Comparison of ENCODE assay signal across 23 cellular contexts in the genomic region with DNA sequence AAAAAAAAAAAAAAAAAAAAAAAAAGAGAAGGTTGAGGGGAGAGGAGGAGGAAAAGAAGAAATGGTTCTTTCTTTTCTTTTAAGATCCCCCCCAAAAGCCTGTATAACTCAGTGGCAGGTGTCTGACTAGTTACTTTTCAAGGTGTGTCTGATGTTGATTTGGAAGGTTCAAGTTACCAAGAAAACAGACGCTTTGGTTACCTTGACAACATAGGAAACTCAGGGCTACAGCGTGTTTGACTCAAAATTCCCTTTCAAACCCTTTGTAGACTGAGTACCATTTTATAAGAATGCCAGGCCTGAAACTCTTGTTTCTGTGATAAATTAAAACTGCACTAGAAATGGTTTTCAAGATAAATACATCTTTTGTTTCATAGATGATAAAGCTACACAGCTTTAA.
"Had no signal": no experiment of that assay in that cellular context is flagged by ENCODE, and none has a peak within 500 bp of the region (broad histone marks: within the 10 kb centered on the region; RNA-seq: fewer than 3 reads in every experiment).

No MANE protein-coding gene starts in this region.

- ATAC-seq: activated CD4-positive, alpha-beta T cell treated with anti-CD3 and anti-CD28 coated beads for 36 hours; activated T-cell treated with anti-CD3 and anti-CD28 coated beads, Interleukin-2, amount 50 U/mL, for 4 hours; heart left ventricle; left cardiac atrium; right lobe of liver; stimulated activated effector memory CD8-positive, alpha-beta T cell treated with anti-CD3 and anti-CD28 coated beads, Interleukin-12 subunit alpha, Interleukin-12 subunit beta, amount 100 ng/mL, for 72 hours; stimulated activated naive CD8-positive, alpha-beta T cell treated with anti-CD3 and anti-CD28 coated beads, Interleukin-15, amount 100 ng/mL, for 72 hours had no signal

- H3K36me3 ChIP-seq: heart left ventricle, right lobe of liver, tibial artery had no signal

- H3K4me3 ChIP-seq: coronary artery, heart left ventricle, mucosa of descending colon, right lobe of liver, tibial artery had no signal

- H3K9me3 ChIP-seq: heart left ventricle, mucosa of descending colon, right lobe of liver, tibial artery had no signal

- H3K27me3 ChIP-seq: heart left ventricle, right lobe of liver had no signal

- DNase-seq: activated CD4-positive, alpha-beta T cell treated with anti-CD3 and anti-CD28 coated beads for 36 hours; activated CD4-positive, alpha-beta T cell treated with anti-CD3 and anti-CD28 coated beads, Interleukin-2, amount 50 U/mL, for 4 hours; activated CD8-positive, alpha-beta memory T cell treated with anti-CD3 and anti-CD28 coated beads for 24 hours; activated CD8-positive, alpha-beta memory T cell treated with anti-CD3 and anti-CD28 coated beads, Interleukin-2, amount 50 U/mL, for 4 hours; activated naive CD4-positive, alpha-beta T cell treated with Interleukin-2 at 50 U/mL for 16 hours; activated naive CD8-positive, alpha-beta T cell treated with anti-CD3 and anti-CD28 coated beads for 36 hours; activated T-cell treated with anti-CD3 and anti-CD28 coated beads, Interleukin-2, amount 50 U/mL, for 4 hours; cerebellar nuclear complex; heart left ventricle; islet precursor cell; left cardiac atrium; mucosa of descending colon; nephron progenitor cell; small intestine; stimulated activated CD4-positive, alpha-beta T cell treated with anti-CD3 and anti-CD28 coated beads, Interleukin-2, amount 100 ng/mL, for 24 hours; stimulated activated naive CD8-positive, alpha-beta T cell treated with anti-CD3 and anti-CD28 coated beads, Interleukin-15, amount 100 ng/mL, for 72 hours; T-helper 9 cell; tibial artery had no signal

- H3K4me1 ChIP-seq: right lobe of liver, tibial artery had no signal

- H3K27ac ChIP-seq: coronary artery, epithelial cell of prostate, heart left ventricle, right lobe of liver, tibial artery had no signal

- FAIRE-seq: astrocyte, small intestine had no signal
